8 cellular contexts compared by ENCODE assay signal in the genomic region with DNA sequence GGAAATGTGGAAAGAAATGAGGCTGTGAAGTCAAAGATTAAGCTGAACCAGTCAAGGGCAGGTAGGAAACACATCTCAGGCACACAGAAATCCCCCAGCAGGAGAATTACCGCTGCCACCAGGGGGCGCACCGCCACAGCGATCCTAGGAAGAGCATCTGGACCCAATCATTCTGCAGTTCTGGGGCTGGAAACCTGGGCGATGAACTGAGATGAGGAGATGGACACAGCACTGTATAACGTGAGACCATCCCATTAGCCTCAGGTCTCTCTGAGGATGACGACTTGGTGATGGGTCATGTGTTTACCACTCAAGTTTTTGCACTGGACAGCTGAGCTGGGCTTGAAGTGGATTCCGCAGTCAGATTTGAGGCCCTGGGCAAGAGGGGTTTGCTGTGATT. TPM values are rescaled to one million over a fixed set of nuclear protein-coding genes. Genes with fewer than 3 reads are reported as not detected.
DNase-seq lines count a peak whose midpoint lies in the region; ATAC-seq and TF ChIP-seq lines count a peak whose summit lies in the region.

No MANE protein-coding gene starts in this region.

- no peak overlapping the region for H3K27ac ChIP-seq in thoracic aorta

- no peaks in the 10 kb centered on the region for H3K4me1 Mint-ChIP-seq in activated CD8-positive, alpha-beta memory T cell treated with anti-CD3 and anti-CD28 coated beads, Interleukin-2, amount 10 ng/mL, durations not matched to agents 7 days and 5 days

- H3K9me3 ChIP-seq in thoracic aorta, result no peaks in the 10 kb centered on the region

- H3K4me3 Mint-ChIP-seq in activated CD8-positive, alpha-beta memory T cell treated with anti-CD3 and anti-CD28 coated beads, Interleukin-2, amount 10 ng/mL, durations not matched to agents 7 days and 5 days, result no peak overlapping the region

- H3K9me3 Mint-ChIP-seq in activated CD8-positive, alpha-beta memory T cell treated with anti-CD3 and anti-CD28 coated beads, Interleukin-2, amount 10 ng/mL, durations not matched to agents 7 days and 5 days (ENCODE audit: low read depth), result no peaks in the 10 kb centered on the region

- CTCF ChIA-PET in activated CD8-positive, alpha-beta memory T cell treated with anti-CD3 and anti-CD28 coated beads, Interleukin-2, amount 10 ng/mL, durations not matched to agents 7 days and 5 days (lab: Charles Lee), result interaction anchor here (0.7 to 3.2 kb wide), 10 partner anchors 11 to 573 kb away, joined by 3 to 19 read pairs (median 4); no protein-coding TSS in a partner anchor

- peak; percentile 47 for ATAC-seq in activated CD8-positive, alpha-beta memory T cell treated with anti-CD3 and anti-CD28 coated beads, Interleukin-2, amount 10 ng/mL, durations not matched to agents 7 days and 5 days
- ATAC-seq in thoracic aorta (ENCODE audit: insufficient number of reproducible peaks, low FRiP score, low read depth), result peak; percentile 80
- no peak for ATAC-seq in HG03521 (IDR thresholded peaks at IDR 0.05; ENCODE audit: unreplicated experiment)

- DNase-seq in DMS114 treated with DMSO at 0.1 percent for 48 hours (lab: John Stamatoyannopoulos, UW; ENCODE audit: unreplicated experiment), result peak; percentile 26
- peak; percentile 25 for DNase-seq in HFF-Myc (ENCODE audit: extremely low read depth, low read depth)
- peak; percentile 74 for DNase-seq in NCI-H748 treated with DMSO at 0.1 percent for 48 hours (lab: John Stamatoyannopoulos, UW)
- DNase-seq in activated CD8-positive, alpha-beta memory T cell treated with anti-CD3 and anti-CD28 coated beads, Interleukin-2, amount 10 ng/mL, durations not matched to agents 7 days and 5 days, result peak; percentile 71
- DNase-seq in fibroblast of the aortic adventitia (ENCODE audit: low read depth), result peak; percentile 45
- DNase-seq in nucleus accumbens (lab: John Stamatoyannopoulos, UW), result peak in 33 of 56 donors; percentile 4 to 79 (median 30)
- no peak for DNase-seq in thoracic aorta (ENCODE audit: low spot score)

- no peak overlapping the region for H3K27ac Mint-ChIP-seq in activated CD8-positive, alpha-beta memory T cell treated with anti-CD3 and anti-CD28 coated beads, Interleukin-2, amount 10 ng/mL, durations not matched to agents 7 days and 5 days

- H3K27me3 Mint-ChIP-seq in activated CD8-positive, alpha-beta memory T cell treated with anti-CD3 and anti-CD28 coated beads, Interleukin-2, amount 10 ng/mL, durations not matched to agents 7 days and 5 days, result peaks cover 14% of the 10 kb centered on the region

- H3K36me3 Mint-ChIP-seq in activated CD8-positive, alpha-beta memory T cell treated with anti-CD3 and anti-CD28 coated beads, Interleukin-2, amount 10 ng/mL, durations not matched to agents 7 days and 5 days, result no peaks in the 10 kb centered on the region

- H3K4me1 ChIP-seq in thoracic aorta (ENCODE audit: control insufficient read depth in 1 of 2, low read depth in 2 of 2), result peaks cover 4 to 6% of the 10 kb centered on the region in 2 donors

- no peaks in the 10 kb centered on the region for H3K27me3 ChIP-seq in thoracic aorta (replicated peaks; ENCODE audit: insufficient read depth)

- no peaks in the 10 kb centered on the region for H3K36me3 ChIP-seq in thoracic aorta

- H3K4me3 ChIP-seq in HFF-Myc (replicated peaks; ENCODE audit: low read depth, low read length) (no peak overlapping the region), fibroblast of the aortic adventitia (ENCODE audit: low read depth, low read length) (no peak overlapping the region), thoracic aorta (no peak overlapping the region)

- TF ChIP-seq CTCF in HFF-Myc (IDR thresholded peaks at IDR 0.05; ENCODE audit: low read depth, low read length, missing control alignments) (peak; percentile 93), fibroblast of the aortic adventitia (IDR thresholded peaks at IDR 0.05; ENCODE audit: insufficient read depth, low read length) (peak; percentile 75), thoracic aorta (IDR thresholded peaks at IDR 0.05) (peak; percentile 90)

RNA-seq across cellular contexts. Expression of a gene that starts 6.4 kb away (rescaled TPM):
- total RNA-seq in activated CD8-positive, alpha-beta memory T cell treated with anti-CD3 and anti-CD28 coated beads, Interleukin-2, amount 10 ng/mL, durations not matched to agents 7 days and 5 days, result not detected
- total RNA-seq in fibroblast of the aortic adventitia (ENCODE audit: low replicate concordance) (0.57 TPM in 1 of 2 replicates, not detected in the other), thoracic aorta (10 to 100 TPM in 1 of 2 donors, 1 to 10 TPM in 1; 8.3 to 31.4 TPM)
